ENCODE assay signal across 8 cellular contexts in the genomic region with DNA sequence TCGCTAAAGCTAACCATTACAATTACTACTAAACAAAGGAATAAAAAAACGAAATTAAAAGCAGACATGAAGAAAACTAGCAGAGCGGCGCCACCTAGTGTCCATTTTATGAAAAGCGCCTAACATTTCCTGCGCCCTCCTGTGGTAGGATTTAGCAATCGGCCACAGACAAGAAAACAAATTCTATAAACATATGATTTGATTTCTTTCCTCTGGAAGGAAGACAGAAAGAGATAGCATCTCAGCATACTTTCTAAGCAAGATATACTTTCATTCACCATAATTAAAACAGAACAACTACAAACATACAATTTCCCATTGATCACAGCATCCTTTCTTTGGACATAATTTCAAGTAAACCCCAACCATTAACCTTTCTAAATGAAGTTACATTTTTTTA.
DNase-seq lines count a peak whose midpoint lies in the region; ATAC-seq and TF ChIP-seq lines count a peak whose summit lies in the region.

No MANE protein-coding gene starts in this region.

- H3K27me3 Mint-ChIP-seq in activated CD8-positive, alpha-beta T cell treated with anti-CD3 and anti-CD28 coated beads for 36 hours, result no peaks in the 10 kb centered on the region
- H3K27me3 Mint-ChIP-seq in mesothelial cell of epicardium (ENCODE audit: low read depth), result peaks cover 14% of the 10 kb centered on the region

- peak; percentile 69 for DNase-seq in AG20443 (ENCODE audit: low spot score)
- peak; percentile 37 for DNase-seq in GOT3 (lab: John Stamatoyannopoulos, UW)
- peak; percentile 63 for DNase-seq in NCI-H69 (lab: John Stamatoyannopoulos, UW)
- DNase-seq in activated CD8-positive, alpha-beta T cell treated with anti-CD3 and anti-CD28 coated beads for 36 hours, result peak; percentile 75
- peak; percentile 15 to 48 (median 28) for DNase-seq in effector memory CD4-positive, alpha-beta T cell
- peak; percentile 38 to 80 for DNase-seq in mesothelial cell of epicardium (ENCODE audit: low spot score in 2 of 2, unreplicated experiment in 2 of 2)
- peak; percentile 11 to 13 for DNase-seq in stimulated activated CD8-positive, alpha-beta memory T cell treated with anti-CD3 and anti-CD28 coated beads, Interleukin-15, amount 100 ng/mL, for 48 hours (ENCODE audit: low read depth in 2 of 2)

- H3K4me3 Mint-ChIP-seq in activated CD8-positive, alpha-beta T cell treated with anti-CD3 and anti-CD28 coated beads for 36 hours, result no peak overlapping the region
- H3K4me3 Mint-ChIP-seq in mesothelial cell of epicardium, result peak overlapping the region; percentile 51

- no peak overlapping the region for H3K27ac Mint-ChIP-seq in activated CD8-positive, alpha-beta T cell treated with anti-CD3 and anti-CD28 coated beads for 36 hours
- H3K27ac Mint-ChIP-seq in mesothelial cell of epicardium, result peak overlapping the region; percentile 61

- H3K9me3 ChIP-seq in effector memory CD4-positive, alpha-beta T cell (ENCODE audit: control insufficient read depth, low read length), result no peaks in the 10 kb centered on the region

- ATAC-seq in activated CD8-positive, alpha-beta T cell treated with anti-CD3 and anti-CD28 coated beads for 36 hours, result peak; percentile 27
- ATAC-seq in HG02981 (IDR thresholded peaks at IDR 0.05; ENCODE audit: unreplicated experiment), result no peak

- H3K36me3 Mint-ChIP-seq in activated CD8-positive, alpha-beta T cell treated with anti-CD3 and anti-CD28 coated beads for 36 hours (ENCODE audit: low read depth), result no peaks in the 10 kb centered on the region
- H3K36me3 Mint-ChIP-seq in mesothelial cell of epicardium, result no peaks in the 10 kb centered on the region

- H3K36me3 ChIP-seq in effector memory CD4-positive, alpha-beta T cell (ENCODE audit: control insufficient read depth, insufficient read depth, low read length), result no peaks in the 10 kb centered on the region

- TF ChIP-seq CTCF in activated CD8-positive, alpha-beta T cell treated with anti-CD3 and anti-CD28 coated beads for 36 hours (IDR thresholded peaks at IDR 0.05), result peak; percentile 100
- peak; percentile 100 for TF ChIP-seq CTCF in mesothelial cell of epicardium (IDR thresholded peaks at IDR 0.05; ENCODE audit: unreplicated experiment)

- H3K27me3 ChIP-seq in effector memory CD4-positive, alpha-beta T cell (replicated peaks; ENCODE audit: control insufficient read depth, insufficient read depth, low read length, poor library complexity, severe bottlenecking), result no peaks in the 10 kb centered on the region

- CTCF ChIA-PET in activated CD8-positive, alpha-beta T cell treated with anti-CD3 and anti-CD28 coated beads for 36 hours (lab: Charles Lee), result interaction anchor here (0.6 to 11.2 kb wide), 49 partner anchors 9 to 1925 kb away, joined by 3 to 183 read pairs (median 4); no protein-coding TSS in a partner anchor

- H3K4me1 ChIP-seq in effector memory CD4-positive, alpha-beta T cell (ENCODE audit: control insufficient read depth, insufficient read depth, low read length, poor library complexity, severe bottlenecking), result no peaks in the 10 kb centered on the region

- intact Hi-C loops in activated CD8-positive, alpha-beta T cell treated with anti-CD3 and anti-CD28 coated beads for 36 hours (cut with micrococcal nuclease), result loop anchor here (1.0 to 5.0 kb wide), 3 partner anchors 175 to 307 kb away; no protein-coding TSS in a partner anchor

- H3K9me3 Mint-ChIP-seq in activated CD8-positive, alpha-beta T cell treated with anti-CD3 and anti-CD28 coated beads for 36 hours, result no peaks in the 10 kb centered on the region
- no peaks in the 10 kb centered on the region for H3K9me3 Mint-ChIP-seq in mesothelial cell of epicardium

- H3K4me3 ChIP-seq in effector memory CD4-positive, alpha-beta T cell (ENCODE audit: insufficient read depth, low read depth, low read length, poor library complexity, severe bottlenecking), result no peak overlapping the region

- no peak overlapping the region for H3K27ac ChIP-seq in effector memory CD4-positive, alpha-beta T cell (ENCODE audit: insufficient read depth, low read length, poor library complexity, severe bottlenecking)

- POLR2A ChIA-PET in activated CD8-positive, alpha-beta T cell treated with anti-CD3 and anti-CD28 coated beads for 36 hours (lab: Charles Lee), result interaction anchor here (0.7 kb wide), 1 partner anchor 18 kb away, joined by 3 read pairs; no protein-coding TSS in a partner anchor

- peaks cover 1% of the 10 kb centered on the region for H3K4me1 Mint-ChIP-seq in activated CD8-positive, alpha-beta T cell treated with anti-CD3 and anti-CD28 coated beads for 36 hours (ENCODE audit: low read depth)
- peaks cover 21% of the 10 kb centered on the region for H3K4me1 Mint-ChIP-seq in mesothelial cell of epicardium

Comparison
In these comparisons a context has a peak if more than half of its experiments do, and no peak if none do; other contexts are left out.
1. DNase-seq: peak in every context shown above with its lines; median percentile 75 in activated CD8-positive, alpha-beta T cell treated with anti-CD3 and anti-CD28 coated beads for 36 hours; 69 in AG20443; 63 in NCI-H69; 59 in mesothelial cell of epicardium; 37 in GOT3; 28 in effector memory CD4-positive, alpha-beta T cell; 12 in stimulated activated CD8-positive, alpha-beta memory T cell treated with anti-CD3 and anti-CD28 coated beads, Interleukin-15, amount 100 ng/mL, for 48 hours.